8 cellular contexts compared by ENCODE assay signal in genomic region chr2:144519934-144520717, GRCh38. TPM values are rescaled to one million over a fixed set of nuclear protein-coding genes. Genes with fewer than 3 reads are reported as not detected.
DNase-seq lines count a peak whose midpoint lies in the region; ATAC-seq, FAIRE-seq and TF ChIP-seq lines count a peak whose summit lies in the region.

ZEB2 (minus strand) TSS chr2:144520119; CDS start chr2:144517350, 2,769 bp downstream.

- no peaks in the 10 kb centered on the region for H3K9me3 Mint-ChIP-seq in stimulated activated naive CD8-positive, alpha-beta T cell treated with anti-CD3 and anti-CD28 coated beads, Interleukin-15, amount 100 ng/mL, for 72 hours

- TF ChIP-seq POLR2A in HepG2 (IDR thresholded peaks at IDR 0.05; ENCODE audit: insufficient read depth in 1 of 2, low read depth in 2 of 2, low read length in 2 of 2) = no peak

- peak within 1 kb of the TSS; percentile 41 to 52 for H3K4me3 Mint-ChIP-seq in stimulated activated naive CD8-positive, alpha-beta T cell treated with anti-CD3 and anti-CD28 coated beads, Interleukin-15, amount 100 ng/mL, for 72 hours

- FAIRE-seq in HepG2 (lab: Jason Lieb, UNC) = no peak

- peak within 1 kb of the TSS; percentile 86 to 99 (median 96) for H3K4me2 ChIP-seq in BLaER1 treated with 17β-estradiol and CSF1 and Interleukin-3, amounts not matched to agents 10 nM and 100 nM
- H3K4me2 ChIP-seq in HepG2 (ENCODE audit: low read depth, low read length) = no peak within 1 kb of the TSS

- in situ Hi-C loops in HepG2 (cut with HindIII; ENCODE audit: extremely low pct_ligation_motif_present, low pct_unique_long_range_greater_than_20kb) = no loop called here

- BruUV-seq in HepG2 (replicated peaks; lab: Mats Ljungman, UMichigan) = no TSS peak

- peaks cover 32% of the 10 kb centered on the region for H3K27me3 Mint-ChIP-seq in stimulated activated naive CD8-positive, alpha-beta T cell treated with anti-CD3 and anti-CD28 coated beads, Interleukin-15, amount 100 ng/mL, for 72 hours

- no peaks in the 10 kb centered on the region for H3K79me2 ChIP-seq in HepG2 (ENCODE audit: insufficient read depth, low read length)

- H3K27ac ChIP-seq in BLaER1 treated with 17β-estradiol and CSF1 and Interleukin-3, amounts not matched to agents 10 nM and 100 nM = peak within 1 kb of the TSS; percentile 94 to 100 (median 99)
- peak within 1 kb of the TSS; percentile 60 for H3K27ac ChIP-seq in HEK293 (ENCODE audit: extremely low read depth, low read depth, low read length)
- H3K27ac ChIP-seq in HepG2 (ENCODE audit: extremely low read length, insufficient read depth, low read length) = no peak within 1 kb of the TSS

- intact Hi-C loops in HepG2 (cut with micrococcal nuclease; ENCODE audit: unreplicated experiment) = no loop called here

- no peak for TF ChIP-seq RAD21 in HepG2 (CRISPR knock-in tag; IDR thresholded peaks at IDR 0.05)

- H3K27ac Mint-ChIP-seq in stimulated activated naive CD8-positive, alpha-beta T cell treated with anti-CD3 and anti-CD28 coated beads, Interleukin-15, amount 100 ng/mL, for 72 hours = no peak within 1 kb of the TSS

- TF ChIP-seq CTCF in HEK293 (tag by site-specific recombination; IDR thresholded peaks at IDR 0.05) = peak; percentile 89
- TF ChIP-seq CTCF in HepG2 (CRISPR knock-in tag; IDR thresholded peaks at IDR 0.05) = no peak

- peaks cover 23 to 35% (median 32%) of the 10 kb centered on the region in 11 experiments for H3K36me3 ChIP-seq in BLaER1 treated with 17β-estradiol and CSF1 and Interleukin-3, amounts not matched to agents 10 nM and 100 nM
- H3K36me3 ChIP-seq in HEK293 (ENCODE audit: control insufficient read depth in 2 of 2, insufficient read depth in 1 of 2, low read length in 2 of 2) (no peaks in the 10 kb centered on the region), HepG2 (replicated peaks in 1 of 2; ENCODE audit: control insufficient read depth in 1 of 2, insufficient read depth in 2 of 2, low read length in 2 of 2) (no peaks in the 10 kb centered on the region)

- TF ChIP-seq EP300 in HepG2 (IDR thresholded peaks at IDR 0.05; ENCODE audit: low read depth in 2 of 2, low read length in 2 of 2) (no peak), HepG2 (CRISPR knock-in tag; IDR thresholded peaks at IDR 0.05; ENCODE audit: borderline replicate concordance) (no peak)

- POLR2A ChIA-PET in HEK293 (lab: Yijun Ruan, JAX) = no interaction called here
- POLR2A ChIA-PET in HepG2 (lab: Yijun Ruan, JAX) = no interaction called here

- peaks cover 37% of the 10 kb centered on the region for H3K4me1 Mint-ChIP-seq in stimulated activated naive CD8-positive, alpha-beta T cell treated with anti-CD3 and anti-CD28 coated beads, Interleukin-15, amount 100 ng/mL, for 72 hours

- peak within 1 kb of the TSS; percentile 71 to 95 (median 85) for H3K4me3 ChIP-seq in BLaER1 treated with 17β-estradiol and CSF1 and Interleukin-3, amounts not matched to agents 10 nM and 100 nM
- H3K4me3 ChIP-seq in HEK293 (ENCODE audit: low read depth, low read length) (peak within 1 kb of the TSS; percentile 90), HepG2 (replicated peaks in 1 of 3; ENCODE audit: insufficient read depth in 1 of 3, low read depth in 2 of 3, low read length in 3 of 3) (no peak within 1 kb of the TSS)

- H3K9ac ChIP-seq in BLaER1 treated with 17β-estradiol and CSF1 and Interleukin-3, amounts not matched to agents 10 nM and 100 nM = peak within 1 kb of the TSS; percentile 96 to 100 (median 99)
- no peak within 1 kb of the TSS for H3K9ac ChIP-seq in HepG2 (ENCODE audit: insufficient read depth, low read depth, low read length)

- peaks cover 0 to 18% (median 0%) of the 10 kb centered on the region in 11 experiments; a peak in 5 of 22 replicates for H4K20me1 ChIP-seq in BLaER1 treated with 17β-estradiol and CSF1 and Interleukin-3, amounts not matched to agents 10 nM and 100 nM
- no peaks in the 10 kb centered on the region for H4K20me1 ChIP-seq in HepG2 (ENCODE audit: insufficient read depth, low read length)

- 13% methylated on average over 29 of the region's 29 CpGs for WGBS in HepG2 (ENCODE audit: low lambda C conversion rate)

- peaks cover 0 to 12% (median 0%) of the 10 kb centered on the region in 11 experiments; a peak in 3 of 22 replicates for H3K27me3 ChIP-seq in BLaER1 treated with 17β-estradiol and CSF1 and Interleukin-3, amounts not matched to agents 10 nM and 100 nM
- H3K27me3 ChIP-seq in HepG2 (ENCODE audit: control insufficient read depth in 1 of 2, insufficient read depth in 2 of 2, low read length in 2 of 2) = peaks cover 4 to 81% of the 10 kb centered on the region in 2 experiments; a peak in 4 of 5 replicates

- 0 out of 22 replicates have a peak, but pooled peaks cover 0 to 4% (median 0%) of the 10 kb centered on the region in 11 experiments for H3K9me3 ChIP-seq in BLaER1 treated with 17β-estradiol and CSF1 and Interleukin-3, amounts not matched to agents 10 nM and 100 nM (replicated peaks in 1 of 11)
- H3K9me3 ChIP-seq in HEK293 (ENCODE audit: control insufficient read depth, insufficient read depth, low read depth, low read length) = no peaks in the 10 kb centered on the region
- no peaks in the 10 kb centered on the region for H3K9me3 ChIP-seq in HepG2 (ENCODE audit: low read length)

- CTCF ChIA-PET in HEK293 (lab: Yijun Ruan, JAX) = interaction anchor here (0.6 to 1.0 kb wide), 9 partner anchors 10 to 956 kb away, joined by 3 to 4 read pairs (median 3); no protein-coding TSS in a partner anchor
- CTCF ChIA-PET in HepG2 (lab: Yijun Ruan, JAX; ENCODE audit: low intra/inter-chr PET ratio, low total read pairs) = no interaction called here

- DNase-seq in SIG-M5 treated with dmso at 0.1 percent for 504 hours (lab: John Stamatoyannopoulos, UW; ENCODE audit: unreplicated experiment) (peak; percentile 97), dedifferentiated amniotic fluid mesenchymal stem cell (ENCODE audit: extremely low spot score) (peak; percentile 80), HepG2 (ENCODE audit: low spot score) (peak; percentile 12), NCI-H345 treated with DMSO at 0.1 percent for 48 hours (lab: John Stamatoyannopoulos, UW; ENCODE audit: unreplicated experiment) (no peak)
- peak; percentile 38 to 54 for DNase-seq in stimulated activated naive CD8-positive, alpha-beta T cell treated with anti-CD3 and anti-CD28 coated beads, Interleukin-15, amount 100 ng/mL, for 72 hours

- no peak within 1 kb of the TSS for H2AFZ ChIP-seq in HepG2 (ENCODE audit: low read length)

- peaks cover 18 to 39% (median 29%) of the 10 kb centered on the region in 10 experiments for H3K4me1 ChIP-seq in BLaER1 treated with 17β-estradiol and CSF1 and Interleukin-3, amounts not matched to agents 10 nM and 100 nM
- H3K4me1 ChIP-seq in HEK293 (ENCODE audit: control insufficient read depth, insufficient read depth, low read length) (peaks cover 11% of the 10 kb centered on the region; the same call in 1 of the 2 replicates), HepG2 (ENCODE audit: insufficient read depth, low read length) (0 out of 2 replicates have a peak, but pooled peaks cover 5% of the 10 kb centered on the region)

- no peak for ATAC-seq in HepG2
- ATAC-seq in stimulated activated naive CD8-positive, alpha-beta T cell treated with anti-CD3 and anti-CD28 coated beads, Interleukin-15, amount 100 ng/mL, for 72 hours = peak; percentile 28
- ATAC-seq in HG03378 (IDR thresholded peaks at IDR 0.05; ENCODE audit: unreplicated experiment) = no peak

TF ChIP-seq in HEK293, 187 proteins besides CTCF, POLR2A, EP300 and RAD21 (continues in another document):
- TF ChIP-seq ZNF530 (tag by site-specific recombination; IDR thresholded peaks at IDR 0.05; ENCODE audit: low read depth) (no peak), ZNF114 (tag by site-specific recombination; IDR thresholded peaks at IDR 0.05) (no peak), KLF7 (tag by site-specific recombination; IDR thresholded peaks at IDR 0.05; ENCODE audit: borderline replicate concordance) (no peak)
- TF ChIP-seq, protein P1, sequence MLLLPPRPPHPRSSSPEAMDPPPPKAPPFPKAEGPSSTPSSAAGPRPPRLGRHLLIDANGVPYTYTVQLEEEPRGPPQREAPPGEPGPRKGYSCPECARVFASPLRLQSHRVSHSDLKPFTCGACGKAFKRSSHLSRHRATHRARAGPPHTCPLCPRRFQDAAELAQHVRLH (tag by site-specific recombination; IDR thresholded peaks at IDR 0.05) = no peak

TF ChIP-seq in HepG2, 621 proteins besides CTCF, POLR2A, EP300 and RAD21:
- peak; percentile 77 for TF ChIP-seq HNRNPK (IDR thresholded peaks at IDR 0.05; ENCODE audit: low read depth, low read length, poor library complexity, severe bottlenecking)
- TF ChIP-seq NKX3-1 (CRISPR knock-in tag; IDR thresholded peaks at IDR 0.05) = no peak

RNA-seq across cellular contexts. Expression of gene ZEB2, which starts in this region (rescaled TPM):
- not detected in 2 replicates for total RNA-seq in HepG2 (2016; rRNA removed; fragmentation: Illumina TruSeq; extraction: Trizol)
- 0.09 TPM in 1 of 2 replicates, not detected in the other for total RNA-seq in HepG2 (2016; cell fraction: cytosol; rRNA removed; fragmentation: Illumina TruSeq; extraction: Trizol; ENCODE audit: low read depth)
- total RNA-seq in HepG2 (2016; cell fraction: insoluble cytoplasmic fraction; rRNA removed; fragmentation: Illumina TruSeq; extraction: Trizol) = 0.04 TPM in 1 of 2 replicates, not detected in the other
- not detected in 2 replicates for total RNA-seq in HepG2 (2016; cell fraction: membrane; rRNA removed; fragmentation: Illumina TruSeq; extraction: Trizol)
- 0.09 TPM in 1 of 2 replicates, not detected in the other for total RNA-seq in HepG2 (2016; cell fraction: nucleus; rRNA removed; fragmentation: Illumina TruSeq; extraction: Trizol)
- polyA plus RNA-seq in HepG2 (2011; rRNA removed) = 0.07 and 0.10 TPM in 2 replicates
- 0.03 and 0.05 TPM in 2 replicates for polyA plus RNA-seq in HepG2 (2011; cell fraction: cytosol; rRNA removed)
- polyA plus RNA-seq in HepG2 (2011; cell fraction: nucleus; rRNA removed) = 0.10 and 0.16 TPM in 2 replicates
- 0.11 TPM in 1 of 2 replicates, not detected in the other for polyA plus RNA-seq in HepG2 (2012)
- polyA plus RNA-seq in HepG2 (2016; cell fraction: cytosol; fragmentation: Illumina TruSeq; extraction: Trizol; ENCODE audit: low read depth) = not detected in 2 replicates
- polyA plus RNA-seq in HepG2 (2016; cell fraction: insoluble cytoplasmic fraction; fragmentation: Illumina TruSeq; extraction: Trizol; ENCODE audit: low read depth) = 0.07 and 0.12 TPM in 2 replicates
- polyA plus RNA-seq in HepG2 (2016; cell fraction: membrane; fragmentation: Illumina TruSeq; extraction: Trizol; ENCODE audit: low read depth) = not detected in 2 replicates
- not detected in 2 replicates for polyA plus RNA-seq in HepG2 (2016; cell fraction: nucleus; fragmentation: Illumina TruSeq; extraction: Trizol; ENCODE audit: insufficient read depth, low read depth)
- 0.84 and 11.3 TPM in 2 replicates for polyA minus RNA-seq in HepG2 (2011; rRNA and poly(A)+ RNA removed; ENCODE audit: low replicate concordance)
- not detected in 2 replicates for polyA minus RNA-seq in HepG2 (2011; cell fraction: cytosol; rRNA and poly(A)+ RNA removed)
- 0.13 and 0.62 TPM in 2 replicates for polyA minus RNA-seq in HepG2 (2011; cell fraction: nucleus; rRNA and poly(A)+ RNA removed)

Comparison
In these comparisons a context has a peak if more than half of its experiments do, and no peak if none do; other contexts are left out.
1. H3K4me3 ChIP-seq: peak in BLaER1 treated with 17β-estradiol and CSF1 and Interleukin-3, amounts not matched to agents 10 nM and 100 nM (10 of 10) and HEK293 (single experiment); none in HepG2 (0 of 3).